In the genomic region with DNA sequence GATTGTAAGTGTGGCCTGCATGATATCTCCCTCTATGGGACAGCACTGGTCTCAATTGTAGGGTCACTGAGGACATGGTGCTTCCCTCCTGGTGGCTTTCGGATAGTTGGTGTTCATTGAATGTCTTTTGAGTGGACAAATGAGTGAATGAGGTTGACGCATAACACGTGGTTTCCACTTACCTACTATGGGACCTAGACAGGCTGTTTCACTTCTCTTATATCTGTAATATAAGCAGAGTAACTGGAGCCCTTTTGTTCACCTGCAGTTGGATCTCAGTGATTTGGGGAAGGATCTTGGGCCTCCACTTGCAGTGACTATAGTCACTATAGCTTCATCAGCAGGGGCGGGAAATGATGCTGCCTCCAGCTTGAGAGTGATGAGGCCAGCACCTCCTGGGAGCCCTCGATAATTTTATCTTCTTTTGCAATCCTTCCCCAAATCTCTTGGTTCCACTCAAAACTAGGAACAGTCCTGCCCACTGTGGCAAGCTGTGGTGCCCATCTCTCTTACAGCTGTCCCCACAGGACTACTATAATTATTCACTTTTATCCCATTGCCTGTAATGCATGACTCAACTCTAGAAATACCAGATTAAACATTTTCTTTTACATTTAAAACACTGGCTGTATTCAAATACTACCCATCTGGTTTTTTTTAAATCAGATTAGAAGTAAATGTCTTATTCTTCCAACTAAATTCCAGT, we compare ENCODE assay signal across 9 cellular contexts.
DNase-seq lines count a peak whose midpoint lies in the region; ATAC-seq, FAIRE-seq and TF ChIP-seq lines count a peak whose summit lies in the region.
"Had no signal": no experiment of that assay in that cellular context is flagged by ENCODE, and none has a peak within 500 bp of the region (broad histone marks: within the 10 kb centered on the region; RNA-seq: fewer than 3 reads in every experiment).

No MANE protein-coding gene starts in this region.

- no peak overlapping the region for H2AFZ ChIP-seq in mammary epithelial cell (ENCODE audit: low read depth, low read length)

- in situ Hi-C loops in mammary epithelial cell (cut with MboI; ENCODE audit: low sequenced_read_pairs in 2 of 2) = no loop called here

- ATAC-seq in GM19351 (IDR thresholded peaks at IDR 0.05; ENCODE audit: unreplicated experiment) = peak; percentile 80
- peak; percentile 71 for ATAC-seq in HG03159 (IDR thresholded peaks at IDR 0.05; ENCODE audit: unreplicated experiment)
- no peak for ATAC-seq in psoas muscle

- no peaks in the 10 kb centered on the region for H3K9me3 ChIP-seq in psoas muscle
- no peaks in the 10 kb centered on the region for H3K9me3 ChIP-seq in mammary epithelial cell (replicated peaks; ENCODE audit: insufficient read depth, low read length)

- no TSS peak for BruUV-seq in mammary epithelial cell (replicated peaks; lab: Mats Ljungman, UMichigan)

- H3K9ac ChIP-seq in mammary epithelial cell (ENCODE audit: insufficient read depth, low read length) = no peak overlapping the region

- intact Hi-C loops in psoas muscle (cut with DNase I) = no loop called here
- intact Hi-C loops in mammary epithelial cell (cut with micrococcal nuclease) = no loop called here

- dilution Hi-C loops in mammary epithelial cell (cut with HindIII; ENCODE audit: low sequenced_read_pairs) = no loop called here

- CTCF ChIA-PET in GM10248 (lab: Yijun Ruan, JAX) = interaction anchor here (1.0 to 1.9 kb wide), 6 partner anchors 11 to 353 kb away, joined by 3 to 8 read pairs (median 4); no protein-coding TSS in a partner anchor
- CTCF ChIA-PET in mammary epithelial cell (lab: Charles Lee; ENCODE audit: low non-redundant PET) = no interaction called here

- H3K4me2 ChIP-seq in mammary epithelial cell (ENCODE audit: insufficient read depth, low read depth, low read length) = no peak overlapping the region

- H3K4me1 ChIP-seq in psoas muscle = no peaks in the 10 kb centered on the region
- no peaks in the 10 kb centered on the region for H3K4me1 ChIP-seq in mammary epithelial cell (ENCODE audit: insufficient read depth, low read length)

- H3K4me3 ChIP-seq in psoas muscle = no peak overlapping the region
- no peak overlapping the region for H3K4me3 ChIP-seq in mammary epithelial cell (replicated peaks in 1 of 3; ENCODE audit: insufficient read depth in 1 of 3, low read depth in 2 of 3, low read length in 3 of 3)

- no peak overlapping the region for H3K27ac ChIP-seq in psoas muscle
- no peak overlapping the region for H3K27ac ChIP-seq in mammary epithelial cell (ENCODE audit: insufficient read depth, low read depth, low read length)

- TF ChIP-seq CTCF in GM10248 (IDR thresholded peaks at IDR 0.05; ENCODE audit: control extremely low read depth, extremely low read depth, low read depth, missing control alignments) (no peak), psoas muscle (IDR thresholded peaks at IDR 0.05) (no peak), mammary epithelial cell (conservative IDR thresholded peaks at IDR 0.05 in 1 of 2, IDR thresholded peaks at IDR 0.05 in 1 of 2; ENCODE audit: extremely low read depth in 1 of 2, insufficient read depth in 1 of 2, low read depth in 1 of 2, low read length in 2 of 2) (no peak), D721Med (IDR thresholded peaks at IDR 0.05; ENCODE audit: insufficient read depth, missing control alignments) (no peak)

- H3K79me2 ChIP-seq in mammary epithelial cell (ENCODE audit: insufficient read depth, low read length) = peaks cover 16% of the 10 kb centered on the region

- no peak for FAIRE-seq in D721Med (lab: Jason Lieb, UNC)
- FAIRE-seq: kidney had no signal

- H3K27me3 ChIP-seq in psoas muscle (ENCODE audit: insufficient read depth in 3 of 3, low read length in 2 of 3) (peaks cover 0 to 2% (median 0%) of the 10 kb centered on the region in 3 donors), mammary epithelial cell (ENCODE audit: insufficient read depth, low read length) (no peaks in the 10 kb centered on the region)

- 76 to 89% (median 80%) methylated on average over 5 of the region's 5 CpGs for WGBS in psoas muscle, 3 donors
- 96% methylated on average over 4 of the region's 5 CpGs for WGBS in mammary epithelial cell (ENCODE audit: low coverage, missing lambda C conversion rate)

- POLR2A ChIA-PET in GM10248 (lab: Yijun Ruan, JAX) = no interaction called here

- H3K36me3 ChIP-seq in psoas muscle (ENCODE audit: insufficient read depth in 1 of 2, low read depth in 1 of 2) (no peaks in the 10 kb centered on the region), mammary epithelial cell (ENCODE audit: insufficient read depth, low read length) (no peaks in the 10 kb centered on the region)

- DNase-seq in GM10248 (ENCODE audit: extremely low spot score) (peak; percentile 54), dedifferentiated amniotic fluid mesenchymal stem cell (ENCODE audit: extremely low spot score) (peak; percentile 26), NCI-H2171 (lab: John Stamatoyannopoulos, UW) (no peak), psoas muscle (no peak), mammary epithelial cell (no peak), D721Med (ENCODE audit: insufficient read length, low spot score) (no peak)
- DNase-seq: kidney had no signal

- no peaks in the 10 kb centered on the region for H4K20me1 ChIP-seq in mammary epithelial cell (ENCODE audit: insufficient read depth, low read length)

Comparison
In these comparisons a context has a peak if more than half of its experiments do, and no peak if none do; other contexts are left out.
1. DNase-seq: peak in GM10248 (single experiment) and dedifferentiated amniotic fluid mesenchymal stem cell (single experiment); none in NCI-H2171 (single experiment), psoas muscle (0 of 2), mammary epithelial cell (single experiment) and D721Med (single experiment).
2. ATAC-seq: peak in GM19351 (single experiment) and HG03159 (single experiment); none in psoas muscle (0 of 4).